Comparison of ENCODE assay signal across 9 cellular contexts in genomic region chr14:86654558-86655184, GRCh38.
A peak's percentile ranks its signal among the peaks of the same experiment; 100 is the strongest.
DNase-seq lines count a peak whose midpoint lies in the region; ATAC-seq and TF ChIP-seq lines count a peak whose summit lies in the region.
"Had no signal": no experiment of that assay in that cellular context is flagged by ENCODE, and none has a peak within 500 bp of the region (broad histone marks: within the 10 kb centered on the region; RNA-seq: fewer than 3 reads in every experiment).

No MANE protein-coding gene starts in this region.

- no peaks in the 10 kb centered on the region for H3F3A ChIP-seq in Loucy (ENCODE audit: low read depth)

- H3K79me2 ChIP-seq in Loucy (ENCODE audit: insufficient read depth, low read length): no peaks in the 10 kb centered on the region
- H3K79me2 ChIP-seq in fibroblast of lung (ENCODE audit: control insufficient read depth, insufficient read depth, low read length): no peaks in the 10 kb centered on the region

- no peak overlapping the region for H3K27ac ChIP-seq in fibroblast of lung (ENCODE audit: insufficient read depth, low read length)
- H3K27ac ChIP-seq: BLaER1 treated with 17β-estradiol and CSF1 and Interleukin-3, amounts not matched to agents 10 nM and 100 nM had no signal

- no peaks in the 10 kb centered on the region for H3K9me2 ChIP-seq in Loucy (replicated peaks; ENCODE audit: low read depth, low read length)

- H3K4me2 ChIP-seq in Loucy (ENCODE audit: low read depth, low read length, poor library complexity, severe bottlenecking): no peak overlapping the region
- no peak overlapping the region for H3K4me2 ChIP-seq in fibroblast of lung (ENCODE audit: extremely low read depth, insufficient read depth, low read length)
- H3K4me2 ChIP-seq: BLaER1 treated with 17β-estradiol and CSF1 and Interleukin-3, amounts not matched to agents 10 nM and 100 nM had no signal

- H2AFZ ChIP-seq in Loucy (ENCODE audit: low read length): no peak overlapping the region
- no peak overlapping the region for H2AFZ ChIP-seq in fibroblast of lung (ENCODE audit: low read length)

- peak; percentile 27 for DNase-seq in NCI-H2107 treated with DMSO at 0.1 percent for 48 hours (lab: John Stamatoyannopoulos, UW; ENCODE audit: unreplicated experiment)
- no peak for DNase-seq in NCI-H2107 (lab: John Stamatoyannopoulos, UW)
- peak; percentile 3 to 47 for DNase-seq in fibroblast of lung (ENCODE audit: low read depth in 2 of 2)
- DNase-seq in retina: peak; percentile 12
- DNase-seq in NCI-H774 (lab: John Stamatoyannopoulos, UW): no peak

- H3K36me3 ChIP-seq in Loucy (ENCODE audit: insufficient read depth, low read length) (no peaks in the 10 kb centered on the region), fibroblast of lung (ENCODE audit: control insufficient read depth, insufficient read depth, low read length) (no peaks in the 10 kb centered on the region)
- H3K36me3 ChIP-seq: BLaER1 treated with 17β-estradiol and CSF1 and Interleukin-3, amounts not matched to agents 10 nM and 100 nM had no signal

- H3K9me3 ChIP-seq in Loucy (ENCODE audit: insufficient read depth, low read depth, low read length) (0 out of 2 replicates have a peak, but pooled peaks cover 5% of the 10 kb centered on the region), fibroblast of lung (ENCODE audit: control insufficient read depth, insufficient read depth, low read depth, low read length) (no peaks in the 10 kb centered on the region)

- H4K20me1 ChIP-seq in Loucy (ENCODE audit: insufficient read depth, low read length, poor library complexity, severe bottlenecking) (no peaks in the 10 kb centered on the region), fibroblast of lung (ENCODE audit: control insufficient read depth, extremely low read depth, insufficient read depth, low read length) (no peaks in the 10 kb centered on the region)
- H4K20me1 ChIP-seq: BLaER1 treated with 17β-estradiol and CSF1 and Interleukin-3, amounts not matched to agents 10 nM and 100 nM had no signal

- H3K4me3 ChIP-seq in Loucy (ENCODE audit: low read length, poor library complexity, severe bottlenecking) (no peak overlapping the region), fibroblast of lung (replicated peaks in 1 of 4; ENCODE audit: control extremely low read depth in 1 of 4, insufficient read depth in 1 of 4, low read depth in 3 of 4, low read length in 4 of 4) (no peak overlapping the region)
- H3K4me3 ChIP-seq: BLaER1 treated with 17β-estradiol and CSF1 and Interleukin-3, amounts not matched to agents 10 nM and 100 nM had no signal

- peak; percentile 81 for ATAC-seq in SK-N-SH treated with all-trans-retinoic acid at 6 μM for 48 hours
- ATAC-seq in GM21447 (IDR thresholded peaks at IDR 0.05; ENCODE audit: unreplicated experiment): no peak

- no peaks in the 10 kb centered on the region for H3K4me1 ChIP-seq in Loucy (ENCODE audit: insufficient read depth, low read length, poor library complexity, severe bottlenecking)
- no peaks in the 10 kb centered on the region for H3K4me1 ChIP-seq in fibroblast of lung (ENCODE audit: control insufficient read depth, extremely low read depth, insufficient read depth, low read length)
- H3K4me1 ChIP-seq: BLaER1 treated with 17β-estradiol and CSF1 and Interleukin-3, amounts not matched to agents 10 nM and 100 nM had no signal

- H3K9ac ChIP-seq in Loucy (ENCODE audit: low read depth, low read length, poor library complexity, severe bottlenecking): no peak overlapping the region
- H3K9ac ChIP-seq in fibroblast of lung (ENCODE audit: insufficient read depth, low read length): no peak overlapping the region
- H3K9ac ChIP-seq: BLaER1 treated with 17β-estradiol and CSF1 and Interleukin-3, amounts not matched to agents 10 nM and 100 nM had no signal

- peak; percentile 91 for TF ChIP-seq CTCF in Loucy (conservative IDR thresholded peaks at IDR 0.05; ENCODE audit: low read length)
- peak; percentile 1 to 53 for TF ChIP-seq CTCF in fibroblast of lung (conservative IDR thresholded peaks at IDR 0.05 in 1 of 2, IDR thresholded peaks at IDR 0.05 in 1 of 2; ENCODE audit: low read depth in 1 of 2, low read length in 2 of 2)

- H3K27me3 ChIP-seq in Loucy (ENCODE audit: insufficient read depth, low read length, poor library complexity, severe bottlenecking): no peaks in the 10 kb centered on the region
- H3K27me3 ChIP-seq in fibroblast of lung (ENCODE audit: control insufficient read depth, insufficient read depth, low read length): no peaks in the 10 kb centered on the region
- H3K27me3 ChIP-seq: BLaER1 treated with 17β-estradiol and CSF1 and Interleukin-3, amounts not matched to agents 10 nM and 100 nM had no signal

TF ChIP-seq in SK-N-SH treated with all-trans-retinoic acid at 6 μM for 48 hours, 23 proteins besides CTCF, POLR2A, EP300 and RAD21:
- no peak for TF ChIP-seq SNAI2 (CRISPR knock-in tag; IDR thresholded peaks at IDR 0.05)

Comparison
In these comparisons a context has a peak if more than half of its experiments do, and no peak if none do; other contexts are left out.
1. DNase-seq: peak in NCI-H2107 treated with DMSO at 0.1 percent for 48 hours (single experiment), fibroblast of lung (2 of 2) and retina (single experiment); none in NCI-H2107 (single experiment) and NCI-H774 (single experiment).